1 cellular context compared by ENCODE assay signal in genomic region chr1:209198926-209199325, GRCh38.
TF ChIP-seq lines count a peak whose summit lies in the region.

No MANE protein-coding gene starts in this region.

TF ChIP-seq in WTC11, 78 proteins besides CTCF, POLR2A, EP300 and RAD21 (continued from another document):
- no peak for TF ChIP-seq ATF6 (CRISPR knock-in tag; IDR thresholded peaks at IDR 0.05)
- TF ChIP-seq, protein P1, sequence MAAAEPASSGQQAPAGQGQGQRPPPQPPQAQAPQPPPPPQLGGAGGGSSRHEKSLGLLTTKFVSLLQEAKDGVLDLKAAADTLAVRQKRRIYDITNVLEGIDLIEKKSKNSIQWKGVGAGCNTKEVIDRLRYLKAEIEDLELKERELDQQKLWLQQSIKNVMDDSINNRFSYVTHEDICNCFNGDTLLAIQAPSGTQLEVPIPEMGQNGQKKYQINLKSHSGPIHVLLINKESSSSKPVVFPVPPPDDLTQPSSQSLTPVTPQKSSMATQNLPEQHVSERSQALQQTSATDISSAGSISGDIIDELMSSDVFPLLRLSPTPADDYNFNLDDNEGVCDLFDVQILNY (CRISPR knock-in tag; IDR thresholded peaks at IDR 0.05), result no peak
- TF ChIP-seq, protein P2, sequence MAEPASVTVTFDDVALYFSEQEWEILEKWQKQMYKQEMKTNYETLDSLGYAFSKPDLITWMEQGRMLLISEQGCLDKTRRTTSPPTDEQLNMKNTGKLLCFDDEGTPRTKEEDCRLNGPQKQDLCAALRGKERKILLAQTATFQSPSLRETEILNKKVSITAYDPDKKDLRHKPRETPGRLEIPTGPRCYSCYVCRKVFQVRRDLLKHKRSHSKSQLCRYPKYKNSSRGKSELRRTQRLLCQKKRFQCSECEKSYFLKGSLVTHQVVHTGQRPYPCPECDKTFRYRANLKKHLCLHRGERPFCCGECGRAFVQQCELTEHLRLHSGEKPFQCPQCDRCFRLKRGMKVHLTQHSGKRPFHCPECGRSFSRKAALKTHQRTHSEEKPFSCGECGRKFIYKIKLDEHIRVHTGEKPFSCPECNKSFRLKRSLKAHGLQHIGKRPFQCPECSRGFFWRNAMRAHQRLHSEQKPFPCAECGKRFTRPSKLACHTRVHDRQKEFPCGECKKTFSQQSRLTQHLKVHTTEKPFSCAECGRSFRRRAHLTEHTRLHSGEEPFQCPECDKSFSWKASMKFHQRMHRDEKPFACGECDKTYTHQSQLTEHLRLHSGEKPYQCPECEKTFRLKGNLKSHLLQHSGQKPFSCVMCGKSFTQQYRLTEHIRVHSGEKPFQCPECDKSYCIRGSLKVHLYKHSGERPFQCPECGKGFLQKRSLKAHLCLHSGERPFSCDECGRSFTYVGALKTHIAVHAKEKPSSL (CRISPR knock-in tag; conservative IDR thresholded peaks at IDR 0.05), result no peak
- no peak for TF ChIP-seq ZNF121 (CRISPR knock-in tag; IDR thresholded peaks at IDR 0.05)
